ENCODE assay signal across 1 cellular context in genomic region chr7:2710256-2710655, GRCh38.
TF ChIP-seq lines count a peak whose summit lies in the region.

No MANE protein-coding gene starts in this region.

TF ChIP-seq in WTC11, 78 proteins besides CTCF, POLR2A, EP300 and RAD21 (continued from another document):
- TF ChIP-seq PRDM15 (CRISPR knock-in tag; IDR thresholded peaks at IDR 0.05) (no peak), ERG (CRISPR knock-in tag; IDR thresholded peaks at IDR 0.05) (no peak)
